ENCODE assay signal across 8 cellular contexts in the genomic region with DNA sequence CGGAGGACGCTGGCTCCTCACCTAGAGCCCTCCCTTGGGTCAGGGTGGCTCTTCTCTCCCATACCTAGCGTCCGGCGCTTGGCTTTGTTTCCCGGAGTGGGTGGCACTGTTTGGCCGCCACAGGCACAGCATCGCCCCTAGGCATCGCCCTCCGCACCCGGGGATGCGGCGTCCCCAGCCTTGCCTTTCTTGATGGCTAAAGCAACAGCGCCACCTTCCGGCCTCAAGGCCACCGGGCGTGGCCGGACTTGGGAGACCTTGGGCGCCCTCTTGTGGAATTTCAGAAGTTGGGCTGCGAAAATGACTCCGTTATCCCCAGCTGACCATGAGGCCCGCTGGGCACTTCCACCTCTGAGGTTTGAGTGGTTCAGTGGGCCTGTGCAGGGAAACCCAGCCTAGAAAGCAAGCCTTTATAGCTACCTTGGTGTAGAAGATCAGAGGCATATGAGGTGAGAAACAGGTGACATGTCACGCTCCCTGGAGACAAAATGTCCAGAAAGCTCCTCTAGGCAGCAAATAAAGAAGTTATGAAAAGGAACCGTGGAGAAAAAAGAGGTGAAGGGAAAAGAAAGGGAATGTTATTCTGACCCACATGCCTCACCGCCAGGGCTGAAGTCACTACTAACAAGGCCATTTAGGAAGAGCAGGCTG. TPM values are rescaled to one million over a fixed set of nuclear protein-coding genes. Genes with fewer than 3 reads are reported as not detected.
DNase-seq lines count a peak whose midpoint lies in the region; ATAC-seq, FAIRE-seq and TF ChIP-seq lines count a peak whose summit lies in the region.

No MANE protein-coding gene starts in this region.

- H3K27me3 ChIP-seq in heart right ventricle: no peaks in the 10 kb centered on the region
- H3K27me3 ChIP-seq in aorta (ENCODE audit: control insufficient read depth in 1 of 2, insufficient read depth in 2 of 2, low read length in 1 of 2): no peaks in the 10 kb centered on the region

- H3K9me3 ChIP-seq in heart right ventricle: no peaks in the 10 kb centered on the region
- H3K9me3 ChIP-seq in aorta (ENCODE audit: control insufficient read depth, low read length): no peaks in the 10 kb centered on the region

- peak; percentile 73 for ATAC-seq in HG02852 (IDR thresholded peaks at IDR 0.05; ENCODE audit: unreplicated experiment)
- peak; percentile 83 for ATAC-seq in activated naive CD8-positive, alpha-beta T cell treated with anti-CD3 and anti-CD28 coated beads, Interleukin-2, amount 50 U/mL, for 24 hours
- peak; percentile 50 to 79 (median 68) for ATAC-seq in heart right ventricle
- ATAC-seq in aorta (ENCODE audit: low FRiP score): peak; percentile 92

- peak; percentile 87 for FAIRE-seq in GM12891 (lab: Jason Lieb, UNC)

- H3K4me1 Mint-ChIP-seq in activated naive CD8-positive, alpha-beta T cell treated with anti-CD3 and anti-CD28 coated beads, Interleukin-2, amount 50 U/mL, for 24 hours: no peaks in the 10 kb centered on the region

- H3K27ac ChIP-seq in heart right ventricle: peak overlapping the region in 3 of 10 donors; percentile 4 to 53 (median 51)
- H3K27ac ChIP-seq in aorta (ENCODE audit: low read depth in 1 of 2, low read length in 2 of 2): peak overlapping the region; percentile 10 to 74

- peak overlapping the region in 1 of 10 donors; percentile 23 for H3K4me3 ChIP-seq in heart right ventricle
- no peak overlapping the region for H3K4me3 ChIP-seq in aorta (ENCODE audit: low read length in 2 of 2)

- H3K4me3 Mint-ChIP-seq in activated naive CD8-positive, alpha-beta T cell treated with anti-CD3 and anti-CD28 coated beads, Interleukin-2, amount 50 U/mL, for 24 hours: no peak overlapping the region

- WGBS in heart right ventricle, 2 donors: 16 to 17% methylated on average over 25 of the region's 25 CpGs
- 6% methylated on average over 25 of the region's 25 CpGs for WGBS in aorta, 2 donors

- intact Hi-C loops in heart right ventricle (cut with DNase I): loop anchor here (1.0 to 10.0 kb wide), 8 partner anchors 35 to 650 kb away; no protein-coding TSS in a partner anchor
- intact Hi-C loops in aorta (cut with DNase I): loop anchor here in 1 of 2 donors (1.0 kb wide), 2 partner anchors 32 to 428 kb away; no protein-coding TSS in a partner anchor

- peaks cover 7% of the 10 kb centered on the region for H3K27me3 Mint-ChIP-seq in activated naive CD8-positive, alpha-beta T cell treated with anti-CD3 and anti-CD28 coated beads, Interleukin-2, amount 50 U/mL, for 24 hours

- no peaks in the 10 kb centered on the region for H3K9me3 Mint-ChIP-seq in activated naive CD8-positive, alpha-beta T cell treated with anti-CD3 and anti-CD28 coated beads, Interleukin-2, amount 50 U/mL, for 24 hours

- H3K27ac Mint-ChIP-seq in activated naive CD8-positive, alpha-beta T cell treated with anti-CD3 and anti-CD28 coated beads, Interleukin-2, amount 50 U/mL, for 24 hours: no peak overlapping the region

- no peak for TF ChIP-seq POLR2A in GM12891 (IDR thresholded peaks at IDR 0.05; ENCODE audit: low read depth, low read length)

- peak; percentile 100 for TF ChIP-seq CTCF in heart right ventricle (IDR thresholded peaks at IDR 0.05)

- H3K36me3 Mint-ChIP-seq in activated naive CD8-positive, alpha-beta T cell treated with anti-CD3 and anti-CD28 coated beads, Interleukin-2, amount 50 U/mL, for 24 hours (ENCODE audit: low read depth): no peaks in the 10 kb centered on the region

- H3K36me3 ChIP-seq in heart right ventricle (no peaks in the 10 kb centered on the region), aorta (ENCODE audit: control insufficient read depth in 1 of 2, insufficient read depth in 2 of 2, low read length in 1 of 2) (no peaks in the 10 kb centered on the region)

- H3K4me1 ChIP-seq in heart right ventricle (peaks cover 0 to 35% (median 16%) of the 10 kb centered on the region in 9 donors), aorta (ENCODE audit: control insufficient read depth in 1 of 2, insufficient read depth in 2 of 2, low read length in 2 of 2) (peaks cover 0 to 6% of the 10 kb centered on the region in 2 donors)

- DNase-seq in GM12891 (ENCODE audit: insufficient read length, low spot score) (peak; percentile 58), NCI-H1436 treated with DMSO at 0.1 percent for 48 hours (lab: John Stamatoyannopoulos, UW) (peak; percentile 9), SW480 (ENCODE audit: low spot score) (peak; percentile 76), heart right ventricle (peak; percentile 89 to 91), putamen (ENCODE audit: low spot score) (peak; percentile 90), aorta (peak; percentile 94 to 98)
- DNase-seq in activated naive CD8-positive, alpha-beta T cell treated with anti-CD3 and anti-CD28 coated beads, Interleukin-2, amount 50 U/mL, for 24 hours: peak; percentile 88

TF ChIP-seq in GM12891, 5 proteins besides CTCF, POLR2A, EP300 and RAD21:
- peak; percentile 63 for TF ChIP-seq POU2F2 (IDR thresholded peaks at IDR 0.05; ENCODE audit: low read depth, low read length)
- TF ChIP-seq PAX5 (IDR thresholded peaks at IDR 0.05; ENCODE audit: insufficient read depth, low read length, severe bottlenecking): no peak
- no peak for TF ChIP-seq SPI1 (IDR thresholded peaks at IDR 0.05; ENCODE audit: low read depth, low read length)
- TF ChIP-seq POLR2AphosphoS5 (IDR thresholded peaks at IDR 0.05; ENCODE audit: low read depth, low read length): no peak

RNA-seq across cellular contexts. Expression of a gene that starts 54.3 kb away (rescaled TPM):
- 13.7 TPM for polyA plus RNA-seq in GM12891 (2012; ENCODE audit: low read depth, missing spikeins)
- 10 to 100 TPM; 37.1 to 60.9 (median 54.5) TPM for total RNA-seq in heart right ventricle
- 10 to 100 TPM; 10.4 to 16.2 TPM for polyA plus RNA-seq in heart right ventricle
- 10 to 100 TPM; 53.9 to 71.9 TPM for total RNA-seq in aorta
- polyA plus RNA-seq in aorta: 10 to 100 TPM; 17.5 to 27.1 TPM

Comparison
In these comparisons a context has a peak if more than half of its experiments do, and no peak if none do; other contexts are left out.
1. DNase-seq: peak in every context shown above with its lines; median percentile 96 in aorta; 90 in heart right ventricle; 90 in putamen; 88 in activated naive CD8-positive, alpha-beta T cell treated with anti-CD3 and anti-CD28 coated beads, Interleukin-2, amount 50 U/mL, for 24 hours; 76 in SW480; 58 in GM12891; 9 in NCI-H1436 treated with DMSO at 0.1 percent for 48 hours.